Comparison of ENCODE assay signal across 8 cellular contexts in the genomic region with DNA sequence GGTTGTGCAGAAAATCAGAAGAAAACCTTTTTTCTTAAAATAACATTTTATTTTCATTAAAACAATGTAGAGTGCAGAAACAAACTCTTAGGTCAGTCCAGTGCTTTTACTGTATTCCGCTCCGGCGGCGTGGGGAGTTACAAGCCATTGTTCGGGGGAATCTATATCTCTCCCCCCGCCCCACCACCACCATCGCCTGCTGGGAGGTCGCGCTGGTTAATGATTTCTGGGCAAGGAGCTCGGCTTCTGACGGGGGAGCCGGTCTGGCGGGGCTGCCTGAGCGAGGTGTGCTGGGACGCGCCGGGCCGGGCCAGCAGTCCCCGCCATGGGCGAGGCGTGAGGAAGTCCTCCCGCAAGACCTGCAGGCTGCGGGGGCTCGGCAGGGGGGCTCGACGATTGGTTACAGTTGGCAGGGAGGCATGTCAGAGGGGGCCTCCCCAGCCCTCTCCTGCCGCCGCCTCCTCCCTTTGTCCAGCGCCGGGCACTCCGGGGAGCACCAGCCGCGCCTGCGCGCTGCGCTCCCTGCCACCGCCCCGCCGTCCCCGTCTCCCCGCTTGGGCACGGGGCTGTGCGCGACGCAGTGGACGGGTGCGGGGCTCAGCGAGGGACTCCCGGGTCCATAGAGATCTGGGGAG. TPM values are rescaled to one million over a fixed set of nuclear protein-coding genes. Genes with fewer than 3 reads are reported as not detected.
A peak's percentile ranks its signal among the peaks of the same experiment; 100 is the strongest.
DNase-seq lines count a peak whose midpoint lies in the region; ATAC-seq and TF ChIP-seq lines count a peak whose summit lies in the region.

No MANE protein-coding gene starts in this region.

- H3K27me3 Mint-ChIP-seq in CD4-positive, alpha-beta T cell = no peaks in the 10 kb centered on the region
- H3K27me3 Mint-ChIP-seq in mesothelial cell of epicardium (ENCODE audit: low read depth) = peaks cover 28% of the 10 kb centered on the region
- no peaks in the 10 kb centered on the region for H3K27me3 Mint-ChIP-seq in stimulated activated naive CD8-positive, alpha-beta T cell treated with anti-CD3 and anti-CD28 coated beads, Interleukin-15, Interleukin-2, amounts not matched to agents 100 ng/mL and 50 ng/mL, for 24 hours

- POLR2A ChIA-PET in CD4-positive, alpha-beta T cell (lab: Charles Lee) = interaction anchor here (1.1 to 4.5 kb wide), 10 partner anchors 9 to 356 kb away, joined by 4 to 38 read pairs (median 7); partner anchors contain the start of genes ATP2B1 and POC1B

- H3K9me3 ChIP-seq in CD4-positive, alpha-beta T cell (ENCODE audit: control insufficient read depth, low read length) = no peaks in the 10 kb centered on the region

- no peak overlapping the region for H3K27ac ChIP-seq in CD4-positive, alpha-beta T cell (ENCODE audit: low read depth, low read length)

- peak overlapping the region; percentile 94 for H3K4me3 Mint-ChIP-seq in CD4-positive, alpha-beta T cell
- H3K4me3 Mint-ChIP-seq in mesothelial cell of epicardium = peak overlapping the region; percentile 84
- peak overlapping the region; percentile 90 for H3K4me3 Mint-ChIP-seq in stimulated activated naive CD8-positive, alpha-beta T cell treated with anti-CD3 and anti-CD28 coated beads, Interleukin-15, Interleukin-2, amounts not matched to agents 100 ng/mL and 50 ng/mL, for 24 hours

- intact Hi-C loops in CD4-positive, alpha-beta T cell (cut with DNase I, micrococcal nuclease) = loop anchor here (2.0 to 10.0 kb wide), 7 partner anchors 45 to 1211 kb away; partner anchors contain the start of genes CEP290 (in 1 of the 2), POC1B (in 1 of the 2) and TMTC3 (in 1 of the 2)

- H3K4me1 Mint-ChIP-seq in CD4-positive, alpha-beta T cell (ENCODE audit: low read depth) = peaks cover 43% of the 10 kb centered on the region
- H3K4me1 Mint-ChIP-seq in mesothelial cell of epicardium = peaks cover 63% of the 10 kb centered on the region
- H3K4me1 Mint-ChIP-seq in stimulated activated naive CD8-positive, alpha-beta T cell treated with anti-CD3 and anti-CD28 coated beads, Interleukin-15, Interleukin-2, amounts not matched to agents 100 ng/mL and 50 ng/mL, for 24 hours (ENCODE audit: low read depth) = peaks cover 54% of the 10 kb centered on the region

- CTCF ChIA-PET in CD4-positive, alpha-beta T cell (lab: Charles Lee) = no interaction called here

- H3K4me3 ChIP-seq in epithelial cell of proximal tubule (ENCODE audit: low read depth, low read length) = peak overlapping the region; percentile 68

- ATAC-seq in CD4-positive, alpha-beta T cell (ENCODE audit: poor library complexity) = no peak
- ATAC-seq in GM21723 (IDR thresholded peaks at IDR 0.05; ENCODE audit: unreplicated experiment) = peak; percentile 25
- ATAC-seq in HG03520 (IDR thresholded peaks at IDR 0.05; ENCODE audit: unreplicated experiment) = no peak

- TF ChIP-seq CTCF in CD4-positive, alpha-beta T cell (IDR thresholded peaks at IDR 0.05) = no peak
- TF ChIP-seq CTCF in epithelial cell of proximal tubule (conservative IDR thresholded peaks at IDR 0.05; ENCODE audit: low read depth, low read length) (no peak), mesothelial cell of epicardium (IDR thresholded peaks at IDR 0.05; ENCODE audit: unreplicated experiment) (no peak)

- peak in 5 of 10 experiments; percentile 5 to 41 (median 16) for DNase-seq in CD4-positive, alpha-beta T cell
- DNase-seq in NCI-H345 treated with DMSO at 0.1 percent for 48 hours (lab: John Stamatoyannopoulos, UW; ENCODE audit: unreplicated experiment) (peak; percentile 78), activated T-cell treated with anti-CD3 and anti-CD28 coated beads for 24 hours (ENCODE audit: low read depth) (peak; percentile 20), epithelial cell of proximal tubule (ENCODE audit: low read depth) (no peak), mesothelial cell of epicardium (ENCODE audit: low spot score in 2 of 2, unreplicated experiment in 2 of 2) (peak; percentile 58 to 81)

- H3K27me3 ChIP-seq in CD4-positive, alpha-beta T cell (ENCODE audit: control insufficient read depth, insufficient read depth, low read length) = no peaks in the 10 kb centered on the region

- peaks cover 8% of the 10 kb centered on the region for H3K36me3 Mint-ChIP-seq in CD4-positive, alpha-beta T cell (ENCODE audit: low read depth)
- H3K36me3 Mint-ChIP-seq in mesothelial cell of epicardium = no peaks in the 10 kb centered on the region
- peaks cover 22% of the 10 kb centered on the region for H3K36me3 Mint-ChIP-seq in stimulated activated naive CD8-positive, alpha-beta T cell treated with anti-CD3 and anti-CD28 coated beads, Interleukin-15, Interleukin-2, amounts not matched to agents 100 ng/mL and 50 ng/mL, for 24 hours (ENCODE audit: low read depth)

- H3K9me3 Mint-ChIP-seq in CD4-positive, alpha-beta T cell = no peaks in the 10 kb centered on the region
- H3K9me3 Mint-ChIP-seq in mesothelial cell of epicardium = no peaks in the 10 kb centered on the region
- H3K9me3 Mint-ChIP-seq in stimulated activated naive CD8-positive, alpha-beta T cell treated with anti-CD3 and anti-CD28 coated beads, Interleukin-15, Interleukin-2, amounts not matched to agents 100 ng/mL and 50 ng/mL, for 24 hours = no peaks in the 10 kb centered on the region

- H3K27ac Mint-ChIP-seq in CD4-positive, alpha-beta T cell = peak overlapping the region; percentile 88
- peak overlapping the region; percentile 95 for H3K27ac Mint-ChIP-seq in mesothelial cell of epicardium
- peak overlapping the region; percentile 94 for H3K27ac Mint-ChIP-seq in stimulated activated naive CD8-positive, alpha-beta T cell treated with anti-CD3 and anti-CD28 coated beads, Interleukin-15, Interleukin-2, amounts not matched to agents 100 ng/mL and 50 ng/mL, for 24 hours

RNA-seq across cellular contexts. Expression of gene DUSP6, which starts 1.0 kb away (rescaled TPM):
- total RNA-seq in CD4-positive, alpha-beta T cell = 10 to 100 TPM; 11.8 to 14.7 TPM
- 41.1 and 48.8 TPM in 2 replicates for total RNA-seq in epithelial cell of proximal tubule
- total RNA-seq in mesothelial cell of epicardium = 22.2 to 24.8 TPM (median 22.9 TPM) in 3 replicates
